9 cellular contexts compared by ENCODE assay signal in genomic region chr17:73197141-73197540, GRCh38. TPM values are rescaled to one million over a fixed set of nuclear protein-coding genes. Genes with fewer than 3 reads are reported as not detected.
A peak's percentile ranks its signal among the peaks of the same experiment; 100 is the strongest.
DNase-seq lines count a peak whose midpoint lies in the region; ATAC-seq and TF ChIP-seq lines count a peak whose summit lies in the region.
"Had no signal": no experiment of that assay in that cellular context is flagged by ENCODE, and none has a peak within 500 bp of the region (broad histone marks: within the 10 kb centered on the region; RNA-seq: fewer than 3 reads in every experiment).

No MANE protein-coding gene starts in this region.

- H3K27ac Mint-ChIP-seq in activated naive CD4-positive, alpha-beta T cell treated with anti-CD3 and anti-CD28 coated beads, Interleukin-2, amount 50 U/mL, for 24 hours: peak overlapping the region; percentile 47
- H3K27ac Mint-ChIP-seq in activated naive CD4-positive, alpha-beta T cell treated with anti-CD3 and anti-CD28 coated beads, Interleukin-2, amount 10 ng/mL, durations not matched to agents 7 days and 5 days: no peak overlapping the region
- no peak overlapping the region for H3K27ac Mint-ChIP-seq in type B pancreatic cell

- no peaks in the 10 kb centered on the region for H3K27me3 Mint-ChIP-seq in activated naive CD4-positive, alpha-beta T cell treated with anti-CD3 and anti-CD28 coated beads, Interleukin-2, amount 50 U/mL, for 24 hours
- H3K27me3 Mint-ChIP-seq in activated naive CD4-positive, alpha-beta T cell treated with anti-CD3 and anti-CD28 coated beads, Interleukin-2, amount 10 ng/mL, durations not matched to agents 7 days and 5 days: no peaks in the 10 kb centered on the region
- no peaks in the 10 kb centered on the region for H3K27me3 Mint-ChIP-seq in type B pancreatic cell

- no peak for TF ChIP-seq CTCF in type B pancreatic cell (conservative IDR thresholded peaks at IDR 0.05)

- H3K4me1 Mint-ChIP-seq in activated naive CD4-positive, alpha-beta T cell treated with anti-CD3 and anti-CD28 coated beads, Interleukin-2, amount 50 U/mL, for 24 hours: peaks cover 48% of the 10 kb centered on the region
- peaks cover 27% of the 10 kb centered on the region for H3K4me1 Mint-ChIP-seq in activated naive CD4-positive, alpha-beta T cell treated with anti-CD3 and anti-CD28 coated beads, Interleukin-2, amount 10 ng/mL, durations not matched to agents 7 days and 5 days
- H3K4me1 Mint-ChIP-seq in type B pancreatic cell (ENCODE audit: unreplicated experiment): peaks cover 12% of the 10 kb centered on the region

- DNase-seq in activated naive CD4-positive, alpha-beta T cell treated with anti-CD3 and anti-CD28 coated beads, Interleukin-2, amount 10 ng/mL, durations not matched to agents 7 days and 5 days: no peak
- DNase-seq in NCI-H446 treated with DMSO at 0.1 percent for 48 hours (lab: John Stamatoyannopoulos, UW) (peak; percentile 34), cerebellum (ENCODE audit: low spot score) (peak; percentile 78), type B pancreatic cell (ENCODE audit: extremely low spot score, unreplicated experiment) (no peak)
- DNase-seq: DMS 273 treated with DMSO at 0.1 percent for 48 hours, GF-D8 had no signal

- H3K36me3 Mint-ChIP-seq in activated naive CD4-positive, alpha-beta T cell treated with anti-CD3 and anti-CD28 coated beads, Interleukin-2, amount 50 U/mL, for 24 hours: peaks cover 20% of the 10 kb centered on the region
- peaks cover 58% of the 10 kb centered on the region for H3K36me3 Mint-ChIP-seq in activated naive CD4-positive, alpha-beta T cell treated with anti-CD3 and anti-CD28 coated beads, Interleukin-2, amount 10 ng/mL, durations not matched to agents 7 days and 5 days
- peaks cover 56% of the 10 kb centered on the region for H3K36me3 Mint-ChIP-seq in type B pancreatic cell

- no peak for ATAC-seq in HG02763 (IDR thresholded peaks at IDR 0.05; ENCODE audit: unreplicated experiment)
- ATAC-seq in HG03439 (IDR thresholded peaks at IDR 0.05; ENCODE audit: unreplicated experiment): no peak

- CTCF ChIA-PET in activated naive CD4-positive, alpha-beta T cell treated with anti-CD3 and anti-CD28 coated beads, Interleukin-2, amount 10 ng/mL, durations not matched to agents 7 days and 5 days (lab: Charles Lee): interaction anchor here (1.3 kb wide), 1 partner anchor 34 kb away, joined by 4 read pairs; no protein-coding TSS in a partner anchor

- H3K4me3 Mint-ChIP-seq in activated naive CD4-positive, alpha-beta T cell treated with anti-CD3 and anti-CD28 coated beads, Interleukin-2, amount 50 U/mL, for 24 hours: no peak overlapping the region
- no peak overlapping the region for H3K4me3 Mint-ChIP-seq in activated naive CD4-positive, alpha-beta T cell treated with anti-CD3 and anti-CD28 coated beads, Interleukin-2, amount 10 ng/mL, durations not matched to agents 7 days and 5 days
- H3K4me3 Mint-ChIP-seq in type B pancreatic cell: peak overlapping the region; percentile 65

- no peaks in the 10 kb centered on the region for H3K9me3 Mint-ChIP-seq in activated naive CD4-positive, alpha-beta T cell treated with anti-CD3 and anti-CD28 coated beads, Interleukin-2, amount 50 U/mL, for 24 hours
- H3K9me3 Mint-ChIP-seq in activated naive CD4-positive, alpha-beta T cell treated with anti-CD3 and anti-CD28 coated beads, Interleukin-2, amount 10 ng/mL, durations not matched to agents 7 days and 5 days: no peaks in the 10 kb centered on the region
- no peaks in the 10 kb centered on the region for H3K9me3 Mint-ChIP-seq in type B pancreatic cell

RNA-seq across cellular contexts. Expression of gene COG1, which starts 4.3 kb away (rescaled TPM):
- 24.0 TPM for total RNA-seq in cerebellum
- total RNA-seq in type B pancreatic cell (ENCODE audit: low replicate concordance): 36.5 and 37.2 TPM in 2 replicates

RNA-seq across cellular contexts. Expression of gene SSTR2, which starts 32.3 kb away (rescaled TPM):
- 58.7 TPM for total RNA-seq in cerebellum
- 5.5 and 10.4 TPM in 2 replicates for total RNA-seq in type B pancreatic cell (ENCODE audit: low replicate concordance)

Comparison
In these comparisons a context has a peak if more than half of its experiments do, and no peak if none do; other contexts are left out.
1. DNase-seq: peak in NCI-H446 treated with DMSO at 0.1 percent for 48 hours (single experiment) and cerebellum (single experiment); none in activated naive CD4-positive, alpha-beta T cell treated with anti-CD3 and anti-CD28 coated beads, Interleukin-2, amount 10 ng/mL, durations not matched to agents 7 days and 5 days (single experiment) and type B pancreatic cell (single experiment).